8 cellular contexts compared by ENCODE assay signal in the genomic region with DNA sequence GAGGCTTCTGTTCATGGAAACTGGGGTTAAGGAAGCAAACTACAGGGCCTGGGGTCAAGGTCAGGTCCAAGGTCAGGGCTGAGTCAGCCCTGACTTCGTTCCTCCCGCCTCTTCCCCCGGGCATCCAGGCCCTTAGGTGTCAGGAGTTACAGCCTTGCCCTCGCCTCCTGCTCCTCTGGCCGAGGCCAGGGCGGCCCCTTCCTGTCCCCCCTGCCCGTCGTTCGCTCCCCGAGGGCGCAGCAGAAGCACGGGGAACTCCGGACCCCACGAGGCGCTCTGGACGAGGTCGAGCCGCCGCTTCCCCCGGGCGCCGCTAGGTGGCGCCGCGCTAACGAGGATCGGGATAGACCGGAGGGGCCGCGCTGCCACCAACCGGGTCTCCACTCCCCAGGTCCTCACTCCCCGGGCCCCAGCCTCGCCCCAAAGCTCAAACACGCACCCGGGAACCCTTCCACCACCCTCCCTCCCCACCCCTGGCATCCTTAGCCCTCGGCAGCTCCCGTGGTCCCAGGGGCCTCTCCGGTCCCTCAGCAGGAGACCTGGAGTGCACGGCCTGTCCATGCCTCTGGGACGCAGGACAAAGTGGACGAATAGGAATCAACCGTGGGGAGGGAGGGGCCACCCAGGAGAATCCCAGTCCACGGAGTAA. TPM values are rescaled to one million over a fixed set of nuclear protein-coding genes. Genes with fewer than 3 reads are reported as not detected.
DNase-seq lines count a peak whose midpoint lies in the region; ATAC-seq lines count a peak whose summit lies in the region.

No MANE protein-coding gene starts in this region.

- H3K4me3 Mint-ChIP-seq in activated CD4-positive, alpha-beta memory T cell treated with anti-CD3 and anti-CD28 coated beads, Interleukin-2, amount 10 ng/mL, durations not matched to agents 7 days and 5 days = no peak overlapping the region
- H3K4me3 Mint-ChIP-seq in memory B cell = no peak overlapping the region

- no peak overlapping the region for H3K27ac Mint-ChIP-seq in activated CD4-positive, alpha-beta memory T cell treated with anti-CD3 and anti-CD28 coated beads, Interleukin-2, amount 10 ng/mL, durations not matched to agents 7 days and 5 days
- H3K27ac Mint-ChIP-seq in memory B cell = no peak overlapping the region

- H3K36me3 Mint-ChIP-seq in activated CD4-positive, alpha-beta memory T cell treated with anti-CD3 and anti-CD28 coated beads, Interleukin-2, amount 10 ng/mL, durations not matched to agents 7 days and 5 days (ENCODE audit: low read depth) = no peaks in the 10 kb centered on the region
- H3K36me3 Mint-ChIP-seq in memory B cell = no peaks in the 10 kb centered on the region

- H3K4me1 Mint-ChIP-seq in activated CD4-positive, alpha-beta memory T cell treated with anti-CD3 and anti-CD28 coated beads, Interleukin-2, amount 10 ng/mL, durations not matched to agents 7 days and 5 days = peaks cover 7% of the 10 kb centered on the region
- peaks cover 3% of the 10 kb centered on the region for H3K4me1 Mint-ChIP-seq in memory B cell

- CTCF ChIA-PET in activated CD4-positive, alpha-beta memory T cell treated with anti-CD3 and anti-CD28 coated beads, Interleukin-2, amount 10 ng/mL, durations not matched to agents 7 days and 5 days (lab: Charles Lee) = interaction anchor here (0.8 to 1.0 kb wide), 3 partner anchors 27 to 585 kb away, joined by 3 read pairs; no protein-coding TSS in a partner anchor

- peak; percentile 57 for ATAC-seq in HG02623 (IDR thresholded peaks at IDR 0.05; ENCODE audit: unreplicated experiment)
- peak; percentile 95 for ATAC-seq in memory B cell (ENCODE audit: low read depth)

- POLR2A ChIA-PET in activated CD4-positive, alpha-beta memory T cell treated with anti-CD3 and anti-CD28 coated beads, Interleukin-2, amount 10 ng/mL, durations not matched to agents 7 days and 5 days (lab: Charles Lee) = interaction anchor here (1.0 kb wide), 1 partner anchor 126 kb away, joined by 3 read pairs; no protein-coding TSS in a partner anchor

- H3K9me3 Mint-ChIP-seq in activated CD4-positive, alpha-beta memory T cell treated with anti-CD3 and anti-CD28 coated beads, Interleukin-2, amount 10 ng/mL, durations not matched to agents 7 days and 5 days = no peaks in the 10 kb centered on the region
- no peaks in the 10 kb centered on the region for H3K9me3 Mint-ChIP-seq in memory B cell

- H3K27me3 Mint-ChIP-seq in activated CD4-positive, alpha-beta memory T cell treated with anti-CD3 and anti-CD28 coated beads, Interleukin-2, amount 10 ng/mL, durations not matched to agents 7 days and 5 days = peaks cover 2% of the 10 kb centered on the region
- peaks cover 12% of the 10 kb centered on the region for H3K27me3 Mint-ChIP-seq in memory B cell

- DNase-seq in Daoy (ENCODE audit: low read depth) = peak; percentile 93
- DNase-seq in NCI-H345 treated with DMSO at 0.1 percent for 48 hours (lab: John Stamatoyannopoulos, UW; ENCODE audit: unreplicated experiment) = peak; percentile 34
- peak; percentile 78 for DNase-seq in activated CD4-positive, alpha-beta memory T cell treated with anti-CD3 and anti-CD28 coated beads, Interleukin-2, amount 10 ng/mL, durations not matched to agents 7 days and 5 days
- DNase-seq in effector CD8-positive, alpha-beta T cell (lab: John Stamatoyannopoulos, UW) = peak; percentile 76
- DNase-seq in memory B cell (ENCODE audit: low spot score in 2 of 2) = peak; percentile 87 to 96
- peak; percentile 91 for DNase-seq in stimulated activated CD8-positive, alpha-beta memory T cell treated with anti-CD3 and anti-CD28 coated beads, Interleukin-15, amount 100 ng/mL, for 24 hours (ENCODE audit: low read depth)
- DNase-seq in NCI-H2107 (lab: John Stamatoyannopoulos, UW) = no peak

RNA-seq across cellular contexts. Expression of gene MYL10, which starts 59.2 kb away (rescaled TPM):
- total RNA-seq in Daoy (2014; rRNA removed; shearing (Covaris generic)) = not detected in 2 replicates
- total RNA-seq in activated CD4-positive, alpha-beta memory T cell treated with anti-CD3 and anti-CD28 coated beads, Interleukin-2, amount 10 ng/mL, durations not matched to agents 7 days and 5 days = not detected
